In the genomic region with DNA sequence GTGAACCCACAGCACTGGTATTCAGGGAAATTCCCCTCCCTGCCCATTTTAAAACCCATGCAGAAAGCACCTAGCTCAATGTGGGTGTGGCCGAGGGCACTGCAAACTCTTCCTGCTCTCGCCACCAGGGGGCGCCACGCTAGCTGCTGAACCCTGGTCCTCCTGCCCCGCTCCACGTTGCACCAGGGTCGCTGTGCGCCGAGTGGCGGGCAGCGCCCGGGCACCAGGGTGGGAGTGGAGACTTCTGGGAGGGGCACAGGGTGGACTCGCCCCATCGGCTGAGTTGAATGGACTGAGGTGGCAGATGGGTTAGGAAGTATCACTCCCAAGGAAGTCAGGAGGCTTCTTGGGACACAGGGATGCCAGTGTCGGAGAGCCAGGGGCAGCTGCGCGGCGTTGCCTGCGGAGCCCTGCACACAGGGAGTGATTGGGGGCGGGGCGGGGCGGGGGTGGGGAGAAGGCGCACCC, we compare ENCODE assay signal across 8 cellular contexts. TPM values are rescaled to one million over a fixed set of nuclear protein-coding genes. Genes with fewer than 3 reads are reported as not detected.
DNase-seq lines count a peak whose midpoint lies in the region; ATAC-seq, FAIRE-seq and TF ChIP-seq lines count a peak whose summit lies in the region.

No MANE protein-coding gene starts in this region.

- no peak overlapping the region for H3K4me3 ChIP-seq in KMS-11 (IDR thresholded peaks at IDR 0.05; ENCODE audit: insufficient read depth, low read depth, low read length)
- no peak overlapping the region for H3K4me3 ChIP-seq in RWPE2 (ENCODE audit: severe bottlenecking)
- no peak overlapping the region for H3K4me3 ChIP-seq in right cardiac atrium (ENCODE audit: low read length)

- H3K4me2 ChIP-seq in KMS-11, result peak overlapping the region; percentile 22

- H3K36me3 ChIP-seq in KMS-11 (ENCODE audit: insufficient read depth) (no peaks in the 10 kb centered on the region), RWPE2 (ENCODE audit: low read depth) (no peaks in the 10 kb centered on the region)

- intact Hi-C loops in right cardiac atrium (cut with DNase I), result no loop called here

- no peaks in the 10 kb centered on the region for H4K20me1 ChIP-seq in KMS-11 (ENCODE audit: insufficient read depth)

- FAIRE-seq in D721Med (lab: Jason Lieb, UNC), result no peak

- H3K79me2 ChIP-seq in KMS-11 (ENCODE audit: insufficient read depth, low read depth), result no peaks in the 10 kb centered on the region

- TF ChIP-seq CTCF in D721Med (IDR thresholded peaks at IDR 0.05; ENCODE audit: insufficient read depth, missing control alignments) (peak; percentile 77), KMS-11 (conservative IDR thresholded peaks at IDR 0.05; ENCODE audit: low read depth, low read length) (peak; percentile 92), RWPE2 (IDR thresholded peaks at IDR 0.05; ENCODE audit: poor library complexity, severe bottlenecking) (peak; percentile 93)

- H2AFZ ChIP-seq in KMS-11 (ENCODE audit: low read depth), result peak overlapping the region; percentile 74

- H3K4me1 ChIP-seq in KMS-11 (ENCODE audit: low read depth, poor library complexity, severe bottlenecking), result peaks cover 7% of the 10 kb centered on the region
- no peaks in the 10 kb centered on the region for H3K4me1 ChIP-seq in RWPE2 (ENCODE audit: insufficient read depth, poor library complexity, severe bottlenecking)
- no peaks in the 10 kb centered on the region for H3K4me1 ChIP-seq in right cardiac atrium (ENCODE audit: control insufficient read depth, insufficient read depth, low read length)

- DNase-seq in D721Med (ENCODE audit: insufficient read length, low spot score) (peak; percentile 91), RWPE2 (ENCODE audit: low spot score) (no peak), right cardiac atrium (peak in 2 of 3 donors; percentile 71), cortex of kidney (lab: John Stamatoyannopoulos, UW) (no peak)
- DNase-seq in activated gamma-delta T cell treated with anti-CD3 and anti-CD28 coated beads, Interleukin-2, amount 50 U/mL, for 16 hours (ENCODE audit: low read depth), result peak; percentile 61
- DNase-seq in stimulated activated CD4-positive, alpha-beta T cell treated with anti-CD3 and anti-CD28 coated beads, Interleukin-1b, Interleukin-23, amount 100 ng/mL, for 48 hours, result peak; percentile 82

- H3K27ac ChIP-seq in KMS-11, result no peak overlapping the region
- no peak overlapping the region for H3K27ac ChIP-seq in RWPE2 (ENCODE audit: poor library complexity, severe bottlenecking)
- H3K27ac ChIP-seq in right cardiac atrium (ENCODE audit: low read length), result no peak overlapping the region

- WGBS in right cardiac atrium, result 14% methylated on average over 23 of the region's 23 CpGs

- H3K27me3 ChIP-seq in KMS-11 (ENCODE audit: insufficient read depth, low read depth), result no peaks in the 10 kb centered on the region
- no peaks in the 10 kb centered on the region for H3K27me3 ChIP-seq in RWPE2 (ENCODE audit: insufficient read depth, poor library complexity, severe bottlenecking)
- H3K27me3 ChIP-seq in right cardiac atrium (ENCODE audit: control insufficient read depth, insufficient read depth), result no peaks in the 10 kb centered on the region

- no peak overlapping the region for H3K9ac ChIP-seq in KMS-11

- H3K9me3 ChIP-seq in RWPE2 (ENCODE audit: severe bottlenecking) (no peaks in the 10 kb centered on the region), right cardiac atrium (ENCODE audit: control insufficient read depth, low read length) (no peaks in the 10 kb centered on the region)

- ATAC-seq in GM21423 (IDR thresholded peaks at IDR 0.05; ENCODE audit: unreplicated experiment) (peak; percentile 62), RWPE2 (ENCODE audit: low read depth) (peak; percentile 57; the same call in 2 of the 3 replicates), right cardiac atrium (peak in 1 of 2 donors; percentile 43)

RNA-seq across cellular contexts. Expression of gene BCL11B, which starts 48.1 kb away (rescaled TPM):
- total RNA-seq in right cardiac atrium, result under 1 TPM; 0.08 to 0.63 (median 0.23) TPM
- 0.05 TPM for polyA plus RNA-seq in right cardiac atrium

Comparison
In these comparisons a context has a peak if more than half of its experiments do, and no peak if none do; other contexts are left out.
1. DNase-seq: peak in D721Med (single experiment), activated gamma-delta T cell treated with anti-CD3 and anti-CD28 coated beads, Interleukin-2, amount 50 U/mL, for 16 hours (single experiment), right cardiac atrium (2 of 3) and stimulated activated CD4-positive, alpha-beta T cell treated with anti-CD3 and anti-CD28 coated beads, Interleukin-1b, Interleukin-23, amount 100 ng/mL, for 48 hours (single experiment); none in RWPE2 (single experiment) and cortex of kidney (single experiment).
2. Peak in every context shown above with its lines, with median percentiles within 50 percentile points of each other: CTCF ChIP-seq.